10 cellular contexts compared by ENCODE assay signal in genomic region chr11:3971756-3972404, GRCh38.
DNase-seq lines count a peak whose midpoint lies in the region; ATAC-seq, FAIRE-seq and TF ChIP-seq lines count a peak whose summit lies in the region.
"Had no signal": no experiment of that assay in that cellular context is flagged by ENCODE, and none has a peak within 500 bp of the region (broad histone marks: within the 10 kb centered on the region; RNA-seq: fewer than 3 reads in every experiment).

No MANE protein-coding gene starts in this region.

- in situ Hi-C loops in IMR-90 (cut with MboI; ENCODE audit: low sequenced_read_pairs) (no loop called here), GM12878 (cut with MboI) (no loop called here)

- H2BK120ac ChIP-seq in IMR-90 (ENCODE audit: low read depth, low read length), result no peak overlapping the region

- dilution Hi-C loops in IMR-90 (cut with HindIII; ENCODE audit: low sequenced_read_pairs, unreplicated experiment), result no loop called here

- TF ChIP-seq POLR2A in IMR-90 (IDR thresholded peaks at IDR 0.05; ENCODE audit: low read depth, low read length) (no peak), GM12878 (IDR thresholded peaks at IDR 0.05; ENCODE audit: low read depth, low read length) (no peak)

- no peak overlapping the region for H2BK20ac ChIP-seq in IMR-90 (ENCODE audit: low read depth, low read length)

- peaks cover 28% of the 10 kb centered on the region for H3K4me1 Mint-ChIP-seq in CD14-positive monocyte
- peaks cover 10% of the 10 kb centered on the region for H3K4me1 Mint-ChIP-seq in mesothelial cell of epicardium

- no peak overlapping the region for H3K4me3 ChIP-seq in IMR-90 (ENCODE audit: insufficient read depth, low read depth, low read length)
- H3K4me3 ChIP-seq in GM12878, result no peak overlapping the region

- POLR2A ChIA-PET in IMR-90 (lab: Charles Lee; ENCODE audit: unreplicated experiment), result no interaction called here
- POLR2A ChIA-PET in GM12878 (lab: Charles Lee), result no interaction called here

- no CpG with 5 or more reads among the region's 2 CpGs for WGBS in IMR-90 (ENCODE audit: extremely low coverage in 2 of 2, insufficient read length in 1 of 2), 2 experiments
- 98% methylated on average over 2 of the region's 2 CpGs for WGBS in GM12878 (ENCODE audit: insufficient coverage, insufficient replicate concordance, low lambda C conversion rate, missing lambda C conversion rate)

- H3K4ac ChIP-seq in IMR-90 (ENCODE audit: low read depth, low read length), result no peak overlapping the region

- H3K9me1 ChIP-seq in IMR-90 (ENCODE audit: insufficient read depth, low read length), result no peaks in the 10 kb centered on the region

- no peak overlapping the region for H2AK9ac ChIP-seq in IMR-90 (replicated peaks; ENCODE audit: low read depth, low read length, poor library complexity)

- no peak overlapping the region for H3K23ac ChIP-seq in IMR-90 (ENCODE audit: low read depth, low read length)

- RAD21 ChIA-PET in GM12878 (lab: Charles Lee; ENCODE audit: unreplicated experiment), result interaction anchor here (0.8 to 1.4 kb wide), 2 partner anchors 13 to 122 kb away, joined by 3 read pairs; no protein-coding TSS in a partner anchor

- TF ChIP-seq CTCF in CD14-positive monocyte (IDR thresholded peaks at IDR 0.05), result peak; percentile 28
- TF ChIP-seq CTCF in IMR-90 (conservative IDR thresholded peaks at IDR 0.05; ENCODE audit: low read depth, low read length), result 0 out of 2 replicates have a peak, but pooled peaks have one; percentile 19
- TF ChIP-seq CTCF in GM12878 (IDR thresholded peaks at IDR 0.05 in 2 of 3, conservative IDR thresholded peaks at IDR 0.05 in 1 of 3; ENCODE audit: control insufficient read depth in 2 of 3, extremely low read depth in 1 of 3, insufficient read depth in 1 of 3, low read depth in 3 of 3, low read length in 3 of 3), result 0 out of 6 replicates have a peak, but pooled peaks of 1 of the 3 experiments have one; percentile 12
- no peak for TF ChIP-seq CTCF in mesothelial cell of epicardium (IDR thresholded peaks at IDR 0.05; ENCODE audit: unreplicated experiment)

- H3K4me3 Mint-ChIP-seq in CD14-positive monocyte (no peak overlapping the region), mesothelial cell of epicardium (no peak overlapping the region)

- H2AK5ac ChIP-seq in IMR-90 (ENCODE audit: low read depth, low read length), result no peak overlapping the region

- SMC1A ChIA-PET in GM12878 (lab: Charles Lee; ENCODE audit: uncharacterized antibody, unreplicated experiment), result interaction anchor here (0.6 to 1.3 kb wide), 4 partner anchors 46 to 117 kb away, joined by 3 read pairs; no protein-coding TSS in a partner anchor

- H3K27ac ChIP-seq in IMR-90 (ENCODE audit: insufficient read depth, low read length) (no peak overlapping the region), GM12878 (ENCODE audit: control insufficient read depth, insufficient read depth) (no peak overlapping the region)

- BruUV-seq in IMR-90 (replicated peaks; lab: Mats Ljungman, UMichigan) (no TSS peak), GM12878 (replicated peaks; lab: Mats Ljungman, UMichigan) (no TSS peak)

- H3K9me3 Mint-ChIP-seq in CD14-positive monocyte (no peaks in the 10 kb centered on the region), mesothelial cell of epicardium (no peaks in the 10 kb centered on the region)

- peaks cover 0 to 2% of the 10 kb centered on the region in 2 experiments; a peak in 2 of 4 replicates for H3K79me1 ChIP-seq in IMR-90 (ENCODE audit: low read depth in 1 of 2, low read length in 2 of 2)

- no peak overlapping the region for H2BK5ac ChIP-seq in IMR-90 (ENCODE audit: low read depth, low read length, poor library complexity, severe bottlenecking)

- H3K27me3 Mint-ChIP-seq in CD14-positive monocyte (ENCODE audit: low read depth in 3 of 3) (no peaks in the 10 kb centered on the region), mesothelial cell of epicardium (ENCODE audit: low read depth) (no peaks in the 10 kb centered on the region)

- peaks cover 41 to 44% of the 10 kb centered on the region in 2 donors for H3K36me3 Mint-ChIP-seq in CD14-positive monocyte
- peaks cover 11% of the 10 kb centered on the region for H3K36me3 Mint-ChIP-seq in mesothelial cell of epicardium

- no peaks in the 10 kb centered on the region for H3K79me2 ChIP-seq in GM12878 (ENCODE audit: control insufficient read depth, insufficient read depth, low read length)

- H3K18ac ChIP-seq in IMR-90 (ENCODE audit: low read depth, low read length), result no peak overlapping the region

- no peak overlapping the region for H3K56ac ChIP-seq in IMR-90 (ENCODE audit: extremely low read depth, insufficient read depth, low read length)

- no peak overlapping the region for H4K91ac ChIP-seq in IMR-90 (ENCODE audit: insufficient read depth, low read depth, low read length)

- no peak overlapping the region for H3K14ac ChIP-seq in IMR-90 (replicated peaks; ENCODE audit: low read depth, low read length)

- ATAC-seq in IMR-90 (ENCODE audit: low read depth) (peak; percentile 48; the same call in 1 of the 2 replicates), GM12878 (peak; percentile 62), Right ventricle myocardium superior (ENCODE audit: poor library complexity) (no peak), GM18517 (IDR thresholded peaks at IDR 0.05; ENCODE audit: unreplicated experiment) (no peak)

- no peaks in the 10 kb centered on the region for H4K20me1 ChIP-seq in IMR-90 (ENCODE audit: insufficient read depth, low read length)
- H4K20me1 ChIP-seq in GM12878 (ENCODE audit: control insufficient read depth, insufficient read depth), result no peaks in the 10 kb centered on the region

- H3K9me3 ChIP-seq in IMR-90 (ENCODE audit: control insufficient read depth, insufficient read depth, low read length), result no peaks in the 10 kb centered on the region
- no peaks in the 10 kb centered on the region for H3K9me3 ChIP-seq in GM12878 (replicated peaks; ENCODE audit: control insufficient read depth, insufficient read depth, low read length)

- no peak overlapping the region for H4K8ac ChIP-seq in IMR-90 (ENCODE audit: low read depth in 2 of 2, low read length in 2 of 2)

- TF ChIP-seq EP300 in GM12878 (IDR thresholded peaks at IDR 0.05; ENCODE audit: borderline replicate concordance in 1 of 2, control insufficient read depth in 1 of 2, low read depth in 2 of 2, low read length in 2 of 2), result no peak

- H3K36me3 ChIP-seq in IMR-90 (ENCODE audit: control insufficient read depth, insufficient read depth, low read length) (no peaks in the 10 kb centered on the region), GM12878 (ENCODE audit: control insufficient read depth in 2 of 2, insufficient read depth in 2 of 2, low read length in 1 of 2) (peaks cover 6 to 8% of the 10 kb centered on the region in 2 experiments; a peak in 3 of 4 replicates)

- peak overlapping the region in 1 of 7 donors; percentile 3 for H3K27ac Mint-ChIP-seq in CD14-positive monocyte
- no peak overlapping the region for H3K27ac Mint-ChIP-seq in mesothelial cell of epicardium

- TF ChIP-seq RAD21 in IMR-90 (IDR thresholded peaks at IDR 0.05; ENCODE audit: low read length), result no peak; the same call in 1 of the 2 replicates
- no peak; the same call in 1 of the 2 replicates for TF ChIP-seq RAD21 in GM12878 (IDR thresholded peaks at IDR 0.05; ENCODE audit: insufficient read depth, low read depth, low read length)

- H2AFZ ChIP-seq in IMR-90 (replicated peaks; ENCODE audit: low read length, poor library complexity) (no peak overlapping the region), GM12878 (ENCODE audit: control insufficient read depth, low read depth, low read length) (no peak overlapping the region)

- H3K4me1 ChIP-seq in IMR-90 (ENCODE audit: control insufficient read depth, insufficient read depth, low read length), result no peaks in the 10 kb centered on the region
- peaks cover 4% of the 10 kb centered on the region; the same call in 1 of the 2 replicates for H3K4me1 ChIP-seq in GM12878 (ENCODE audit: control insufficient read depth, insufficient read depth, low read length)

- no peak overlapping the region for H4K5ac ChIP-seq in IMR-90 (ENCODE audit: low read depth, low read length)

- H3K9ac ChIP-seq in IMR-90 (ENCODE audit: low read depth, low read length), result no peak overlapping the region
- H3K9ac ChIP-seq in GM12878 (ENCODE audit: control insufficient read depth, insufficient read depth, low read length), result no peak overlapping the region

- CTCF ChIA-PET in IMR-90 (lab: Yijun Ruan, JAX), result no interaction called here
- CTCF ChIA-PET in GM12878 (lab: Yijun Ruan, JAX), result interaction anchor here (2.7 to 3.5 kb wide), 2 partner anchors 101 to 123 kb away, joined by 15 to 18 read pairs; no protein-coding TSS in a partner anchor

- no peak overlapping the region for H2BK15ac ChIP-seq in IMR-90 (ENCODE audit: low read depth, low read length)

- H3K4me2 ChIP-seq in IMR-90 (ENCODE audit: low read depth, low read length) (no peak overlapping the region), GM12878 (ENCODE audit: control insufficient read depth, insufficient read depth) (no peak overlapping the region)

- DNase-seq in CD14-positive monocyte (ENCODE audit: low spot score) (no peak), IMR-90 (peak; percentile 46), GM12878 (ENCODE audit: low read depth, low spot score) (no peak), iris pigment epithelial cell (ENCODE audit: low read depth) (peak; percentile 61), mesothelial cell of epicardium (ENCODE audit: low spot score in 2 of 2, unreplicated experiment in 2 of 2) (no peak), Right ventricle myocardium superior (no peak)
- DNase-seq in stimulated activated CD8-positive, alpha-beta memory T cell treated with anti-CD3 and anti-CD28 coated beads, Interleukin-4, amount 100 ng/mL, for 48 hours, result no peak
- DNase-seq: activated naive CD4-positive, alpha-beta T cell treated with anti-CD3 and anti-CD28 coated beads, Interleukin-2, amount 50 U/mL, for 16 hours; NCI-H446 treated with DMSO at 0.1 percent for 48 hours had no signal

- intact Hi-C loops in CD14-positive monocyte (cut with micrococcal nuclease) (no loop called here), IMR-90 (cut with micrococcal nuclease) (loop anchor here (1.0 kb wide), 1 partner anchor 43 kb away; no protein-coding TSS in a partner anchor), GM12878 (cut with micrococcal nuclease; ENCODE audit: unreplicated experiment) (no loop called here), Right ventricle myocardium superior (cut with DNase I) (no loop called here)

- FAIRE-seq in GM12878 (lab: Jason Lieb, UNC), result no peak

- H3K27me3 ChIP-seq in IMR-90 (ENCODE audit: control insufficient read depth, insufficient read depth, low read length) (no peaks in the 10 kb centered on the region), GM12878 (replicated peaks in 1 of 2; ENCODE audit: control insufficient read depth in 2 of 2, insufficient read depth in 2 of 2, low read length in 1 of 2) (no peaks in the 10 kb centered on the region)

TF ChIP-seq in IMR-90, 13 proteins besides CTCF, POLR2A, EP300 and RAD21 (continues in another document):
- no peak for TF ChIP-seq CHD1 (IDR thresholded peaks at IDR 0.05; ENCODE audit: low read depth, low read length)

Comparison
In these comparisons a context has a peak if more than half of its experiments do, and no peak if none do; other contexts are left out.
1. DNase-seq: peak in IMR-90 (single experiment) and iris pigment epithelial cell (single experiment); none in CD14-positive monocyte (single experiment), GM12878 (single experiment), mesothelial cell of epicardium (0 of 2), stimulated activated CD8-positive, alpha-beta memory T cell treated with anti-CD3 and anti-CD28 coated beads, Interleukin-4, amount 100 ng/mL, for 48 hours (single experiment) and Right ventricle myocardium superior (single experiment).
2. ATAC-seq: peak in IMR-90 (single experiment) and GM12878 (single experiment); none in Right ventricle myocardium superior (single experiment) and GM18517 (single experiment).